In the genomic region with DNA sequence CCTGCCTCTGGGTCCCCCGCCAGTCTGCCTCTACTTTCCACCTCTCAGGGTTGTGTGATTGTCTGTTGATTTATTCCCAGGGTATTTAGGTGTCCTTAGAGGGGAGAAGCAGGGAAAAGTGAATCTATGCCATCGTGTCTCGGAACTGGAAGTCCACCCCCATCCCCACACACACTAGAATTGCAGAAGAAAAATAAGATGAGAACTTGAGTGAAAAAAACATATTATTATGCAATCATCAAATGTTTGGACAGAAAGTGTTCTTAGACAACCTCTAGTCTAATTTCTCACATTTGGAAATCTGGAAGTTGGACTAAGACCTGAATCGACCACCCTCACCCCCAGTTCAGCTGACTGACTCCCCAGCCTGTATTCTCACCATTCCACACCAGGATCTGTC, we compare ENCODE assay signal across 25 cellular contexts. TPM values are rescaled to one million over a fixed set of nuclear protein-coding genes. Genes with fewer than 3 reads are reported as not detected.
DNase-seq lines count a peak whose midpoint lies in the region; ATAC-seq and TF ChIP-seq lines count a peak whose summit lies in the region.
"Had no signal": no experiment of that assay in that cellular context is flagged by ENCODE, and none has a peak within 500 bp of the region (broad histone marks: within the 10 kb centered on the region; RNA-seq: fewer than 3 reads in every experiment).

No MANE protein-coding gene starts in this region.

- intact Hi-C loops in activated B cell treated with CpG ODN at 0.5 μM for 24 hours (cut with micrococcal nuclease) (no loop called here), mucosa of descending colon (cut with DNase I, micrococcal nuclease) (no loop called here)

- no peaks in the 10 kb centered on the region for H3K9me3 ChIP-seq in gastroesophageal sphincter
- no peaks in the 10 kb centered on the region for H3K9me3 ChIP-seq in mucosa of descending colon
- H3K9me3 ChIP-seq: adrenal gland, sigmoid colon had no signal

- CTCF ChIA-PET in activated B cell treated with CpG ODN at 0.5 μM for 24 hours (lab: Charles Lee): no interaction called here

- TF ChIP-seq CTCF in activated B cell treated with CpG ODN at 0.5 μM for 24 hours (IDR thresholded peaks at IDR 0.05): no peak
- TF ChIP-seq CTCF in gastroesophageal sphincter (IDR thresholded peaks at IDR 0.05): no peak
- no peak for TF ChIP-seq CTCF in mucosa of descending colon (IDR thresholded peaks at IDR 0.05)

- 72 to 80% methylated on average over 2 to 3 of the region's 4 CpGs for WGBS in gastroesophageal sphincter (ENCODE audit: low coverage in 1 of 2), 2 donors

- no peak overlapping the region for H3K4me3 Mint-ChIP-seq in T-helper 2 cell treated with Interferon-gamma antibody and Interleukin-4, amounts not matched to agents 5 μg/mL and 100 μg/mL, for 36 hours
- H3K4me3 Mint-ChIP-seq in activated B cell treated with CpG ODN at 0.5 μM for 24 hours: no peak overlapping the region
- no peak overlapping the region for H3K4me3 Mint-ChIP-seq in stimulated activated memory B cell treated with anti-CD40 and anti-IgM and Interleukin-4, amounts not matched to agents 10 μg/mL and 1 μg/mL and 100 μg/mL, for 72 hours
- H3K4me3 Mint-ChIP-seq: activated CD4-positive, alpha-beta memory T cell treated with anti-CD3 and anti-CD28 coated beads, Interleukin-2, amount 10 ng/mL, durations not matched to agents 7 days and 5 days; brain had no signal

- H3K4me1 ChIP-seq in gastroesophageal sphincter: no peaks in the 10 kb centered on the region
- H3K4me1 ChIP-seq in mucosa of descending colon (ENCODE audit: low read depth): no peaks in the 10 kb centered on the region
- H3K4me1 ChIP-seq: adrenal gland, sigmoid colon had no signal

- TF ChIP-seq POLR2A in gastroesophageal sphincter (IDR thresholded peaks at IDR 0.05): no peak

- POLR2A ChIA-PET in activated B cell treated with CpG ODN at 0.5 μM for 24 hours (lab: Charles Lee): interaction anchor here (3.1 kb wide), 1 partner anchor 14 kb away, joined by 19 read pairs; the partner anchor contains the start of gene CASP8

- peaks cover 47% of the 10 kb centered on the region for H3K4me1 Mint-ChIP-seq in T-helper 2 cell treated with Interferon-gamma antibody and Interleukin-4, amounts not matched to agents 5 μg/mL and 100 μg/mL, for 36 hours (ENCODE audit: low read depth)
- peaks cover 77% of the 10 kb centered on the region for H3K4me1 Mint-ChIP-seq in activated B cell treated with CpG ODN at 0.5 μM for 24 hours
- peaks cover 69% of the 10 kb centered on the region for H3K4me1 Mint-ChIP-seq in stimulated activated memory B cell treated with anti-CD40 and anti-IgM and Interleukin-4, amounts not matched to agents 10 μg/mL and 1 μg/mL and 100 μg/mL, for 72 hours
- H3K4me1 Mint-ChIP-seq: brain had no signal

- DNase-seq in T-helper 2 cell treated with Interferon-gamma antibody and Interleukin-4, amounts not matched to agents 5 μg/mL and 100 μg/mL, for 36 hours (ENCODE audit: low spot score): no peak
- DNase-seq in T-helper 2 cell: no peak
- no peak for DNase-seq in activated B cell treated with CpG ODN at 0.5 μM for 24 hours
- no peak for DNase-seq in hepatic stellate cell (ENCODE audit: low spot score)
- no peak for DNase-seq in NCI-H446 treated with DMSO at 0.1 percent for 48 hours (lab: John Stamatoyannopoulos, UW)
- DNase-seq in mucosa of descending colon: no peak
- DNase-seq: activated CD4-positive, alpha-beta memory T cell treated with anti-CD3 and anti-CD28 coated beads, Interleukin-2, amount 10 ng/mL, durations not matched to agents 7 days and 5 days; activated CD4-positive, CD25-positive, alpha-beta regulatory T cell; activated effector memory CD4-positive, alpha-beta T cell treated with Interleukin-2 at 50 U/mL for 16 hours; adrenal gland; heart left ventricle; kidney glomerular epithelial cell; MM.1S; NCI-H2029 treated with DMSO at 0.1 percent for 48 hours; NCI-H69; SIG-M5; sigmoid colon; stimulated activated CD4-positive, alpha-beta T cell treated with anti-CD3 and anti-CD28 coated beads, Interleukin-4, amount 100 ng/mL, for 4 hours; stimulated activated naive CD4-positive, alpha-beta T cell had no signal

- H3K9me3 Mint-ChIP-seq in T-helper 2 cell treated with Interferon-gamma antibody and Interleukin-4, amounts not matched to agents 5 μg/mL and 100 μg/mL, for 36 hours: peaks cover 24% of the 10 kb centered on the region
- H3K9me3 Mint-ChIP-seq in activated B cell treated with CpG ODN at 0.5 μM for 24 hours: no peaks in the 10 kb centered on the region
- H3K9me3 Mint-ChIP-seq in stimulated activated memory B cell treated with anti-CD40 and anti-IgM and Interleukin-4, amounts not matched to agents 10 μg/mL and 1 μg/mL and 100 μg/mL, for 72 hours: no peaks in the 10 kb centered on the region

- H3K27ac ChIP-seq in gastroesophageal sphincter: no peak overlapping the region
- H3K27ac ChIP-seq: 22Rv1, adrenal gland, epithelial cell of prostate, sigmoid colon had no signal

- H3K27me3 Mint-ChIP-seq in T-helper 2 cell treated with Interferon-gamma antibody and Interleukin-4, amounts not matched to agents 5 μg/mL and 100 μg/mL, for 36 hours (ENCODE audit: low read depth): no peaks in the 10 kb centered on the region
- H3K27me3 Mint-ChIP-seq in activated B cell treated with CpG ODN at 0.5 μM for 24 hours: no peaks in the 10 kb centered on the region
- H3K27me3 Mint-ChIP-seq in stimulated activated memory B cell treated with anti-CD40 and anti-IgM and Interleukin-4, amounts not matched to agents 10 μg/mL and 1 μg/mL and 100 μg/mL, for 72 hours: no peaks in the 10 kb centered on the region
- H3K27me3 Mint-ChIP-seq: activated CD4-positive, alpha-beta memory T cell treated with anti-CD3 and anti-CD28 coated beads, Interleukin-2, amount 10 ng/mL, durations not matched to agents 7 days and 5 days; brain; progenitor cell of endocrine pancreas had no signal

- no peak overlapping the region for H3K4me3 ChIP-seq in gastroesophageal sphincter
- H3K4me3 ChIP-seq in mucosa of descending colon: no peak overlapping the region
- H3K4me3 ChIP-seq: adrenal gland, heart left ventricle, sigmoid colon had no signal

- no peak for TF ChIP-seq EP300 in gastroesophageal sphincter (IDR thresholded peaks at IDR 0.05)

- H3K27me3 ChIP-seq in gastroesophageal sphincter: no peaks in the 10 kb centered on the region
- H3K27me3 ChIP-seq: adrenal gland, heart left ventricle, sigmoid colon had no signal

- H3K36me3 ChIP-seq in gastroesophageal sphincter: no peaks in the 10 kb centered on the region
- H3K36me3 ChIP-seq in mucosa of descending colon (ENCODE audit: low read depth): no peaks in the 10 kb centered on the region
- H3K36me3 ChIP-seq: adrenal gland, heart left ventricle, sigmoid colon had no signal

- ATAC-seq in activated B cell treated with CpG ODN at 0.5 μM for 24 hours (ENCODE audit: low read depth) (no peak), gastroesophageal sphincter (peak; percentile 7), mucosa of descending colon (no peak)
- ATAC-seq in stimulated activated memory B cell treated with anti-CD40 and anti-IgM and Interleukin-4, amounts not matched to agents 10 μg/mL and 1 μg/mL and 100 μg/mL, for 72 hours: no peak
- ATAC-seq: heart left ventricle had no signal

- peak overlapping the region; percentile 31 for H3K27ac Mint-ChIP-seq in T-helper 2 cell treated with Interferon-gamma antibody and Interleukin-4, amounts not matched to agents 5 μg/mL and 100 μg/mL, for 36 hours
- peak overlapping the region; percentile 50 for H3K27ac Mint-ChIP-seq in activated B cell treated with CpG ODN at 0.5 μM for 24 hours
- peak overlapping the region; percentile 75 for H3K27ac Mint-ChIP-seq in stimulated activated memory B cell treated with anti-CD40 and anti-IgM and Interleukin-4, amounts not matched to agents 10 μg/mL and 1 μg/mL and 100 μg/mL, for 72 hours
- H3K27ac Mint-ChIP-seq: activated CD4-positive, alpha-beta memory T cell treated with anti-CD3 and anti-CD28 coated beads, Interleukin-2, amount 10 ng/mL, durations not matched to agents 7 days and 5 days; progenitor cell of endocrine pancreas had no signal

- H3K36me3 Mint-ChIP-seq in T-helper 2 cell treated with Interferon-gamma antibody and Interleukin-4, amounts not matched to agents 5 μg/mL and 100 μg/mL, for 36 hours (ENCODE audit: low read depth): peaks cover 62% of the 10 kb centered on the region
- peaks cover 17% of the 10 kb centered on the region for H3K36me3 Mint-ChIP-seq in activated B cell treated with CpG ODN at 0.5 μM for 24 hours (ENCODE audit: low read depth)
- H3K36me3 Mint-ChIP-seq in stimulated activated memory B cell treated with anti-CD40 and anti-IgM and Interleukin-4, amounts not matched to agents 10 μg/mL and 1 μg/mL and 100 μg/mL, for 72 hours: peaks cover 32% of the 10 kb centered on the region
- H3K36me3 Mint-ChIP-seq: brain had no signal

RNA-seq across cellular contexts. Expression of gene CASP8, which starts 14.1 kb away (rescaled TPM):
- total RNA-seq in activated B cell treated with CpG ODN at 0.5 μM for 24 hours (74.2 and 84.4 TPM in 2 replicates), gastroesophageal sphincter (10 to 100 TPM in 2 of 4 donors, 1 to 10 TPM in 2; 6.4 to 12.3 (median 10.0) TPM), mucosa of descending colon (10 to 100 TPM; 38.4 to 49.8 (median 48.9) TPM)
